Comparison of ENCODE assay signal across 23 cellular contexts in the genomic region with DNA sequence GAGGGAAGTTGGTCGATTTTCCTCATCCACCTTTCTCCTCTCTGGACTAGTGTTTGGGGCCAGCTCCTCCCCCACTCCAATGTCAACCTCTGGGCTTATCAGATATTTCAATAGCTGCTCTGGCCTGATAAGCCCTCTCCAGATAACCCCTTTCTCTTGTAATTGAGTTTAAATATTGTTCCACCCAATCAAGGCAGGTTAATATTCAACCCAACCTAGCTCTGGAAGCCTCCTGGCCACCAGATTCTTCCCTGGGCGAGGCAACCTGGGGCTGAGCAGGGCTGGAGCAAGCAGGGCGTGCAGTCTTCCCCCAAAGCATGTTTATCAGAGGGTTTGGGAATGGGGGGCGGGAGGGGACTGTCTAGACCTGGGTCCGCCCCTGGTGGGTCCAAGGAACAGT.
DNase-seq lines count a peak whose midpoint lies in the region; ATAC-seq and TF ChIP-seq lines count a peak whose summit lies in the region.
"Had no signal": no experiment of that assay in that cellular context is flagged by ENCODE, and none has a peak within 500 bp of the region (broad histone marks: within the 10 kb centered on the region; RNA-seq: fewer than 3 reads in every experiment).

No MANE protein-coding gene starts in this region.

- H3K36me3 Mint-ChIP-seq in progenitor cell of endocrine pancreas (ENCODE audit: insufficient read depth) (no peaks in the 10 kb centered on the region), neural progenitor cell (no peaks in the 10 kb centered on the region)
- H3K36me3 Mint-ChIP-seq: activated naive CD4-positive, alpha-beta T cell treated with anti-CD3 and anti-CD28 coated beads, Interleukin-2, amount 50 U/mL, for 72 hours had no signal

- no peak overlapping the region for H3K9ac ChIP-seq in SK-N-SH
- H3K9ac ChIP-seq in neural progenitor cell: no peak overlapping the region

- H3K9me3 Mint-ChIP-seq in progenitor cell of endocrine pancreas (ENCODE audit: low read depth) (no peaks in the 10 kb centered on the region), neural progenitor cell (no peaks in the 10 kb centered on the region)
- H3K9me3 Mint-ChIP-seq: activated naive CD4-positive, alpha-beta T cell treated with anti-CD3 and anti-CD28 coated beads, Interleukin-2, amount 50 U/mL, for 72 hours had no signal

- TF ChIP-seq EP300 in SK-N-SH (IDR thresholded peaks at IDR 0.05; ENCODE audit: borderline replicate concordance in 1 of 2, low read depth in 1 of 2, low read length in 1 of 2): no peak

- no peaks in the 10 kb centered on the region for H3K36me3 ChIP-seq in SK-N-SH (replicated peaks in 1 of 2; ENCODE audit: control insufficient read depth in 1 of 2, insufficient read depth in 2 of 2, low read length in 1 of 2)
- no peaks in the 10 kb centered on the region for H3K36me3 ChIP-seq in neural progenitor cell
- H3K36me3 ChIP-seq: ascending aorta, gastroesophageal sphincter, left ventricle myocardium inferior, right atrium auricular region, uterus had no signal

- H2AFZ ChIP-seq in SK-N-SH (ENCODE audit: low read depth) (no peak overlapping the region), neural progenitor cell (replicated peaks) (no peak overlapping the region)

- CTCF ChIA-PET in SK-N-SH (lab: Yijun Ruan, JAX): no interaction called here

- no peaks in the 10 kb centered on the region for H3K9me3 ChIP-seq in SK-N-SH
- no peaks in the 10 kb centered on the region for H3K9me3 ChIP-seq in neural progenitor cell (ENCODE audit: low read depth)
- H3K9me3 ChIP-seq: ascending aorta, gastroesophageal sphincter, left ventricle myocardium inferior, right atrium auricular region, uterus had no signal

- H3K27me3 ChIP-seq in SK-N-SH (ENCODE audit: insufficient read depth) (peaks cover 19% of the 10 kb centered on the region; the same call in 1 of the 2 replicates), neural progenitor cell (no peaks in the 10 kb centered on the region)
- H3K27me3 ChIP-seq: ascending aorta, right atrium auricular region, uterus had no signal

- H3F3A ChIP-seq in SK-N-SH (replicated peaks; ENCODE audit: insufficient read depth): no peaks in the 10 kb centered on the region
- no peaks in the 10 kb centered on the region for H3F3A ChIP-seq in neural progenitor cell (ENCODE audit: low read depth)

- peaks cover 18% of the 10 kb centered on the region for H3K4me1 Mint-ChIP-seq in progenitor cell of endocrine pancreas (ENCODE audit: low read depth)
- peaks cover 7% of the 10 kb centered on the region for H3K4me1 Mint-ChIP-seq in neural progenitor cell

- no peaks in the 10 kb centered on the region for H3K9me2 ChIP-seq in SK-N-SH

- H3K27ac Mint-ChIP-seq in progenitor cell of endocrine pancreas: peak overlapping the region; percentile 19
- H3K27ac Mint-ChIP-seq in neural progenitor cell: no peak overlapping the region
- H3K27ac Mint-ChIP-seq: activated naive CD4-positive, alpha-beta T cell treated with anti-CD3 and anti-CD28 coated beads, Interleukin-2, amount 50 U/mL, for 72 hours had no signal

- no peak overlapping the region for H3K4me3 ChIP-seq in SK-N-SH (ENCODE audit: low read depth in 2 of 2, low read length in 1 of 2)
- H3K4me3 ChIP-seq in neural progenitor cell: no peak overlapping the region
- H3K4me3 ChIP-seq: ascending aorta, gastroesophageal sphincter, left ventricle myocardium inferior, right atrium auricular region, uterus had no signal

- H3K79me2 ChIP-seq in SK-N-SH (ENCODE audit: insufficient read depth): no peaks in the 10 kb centered on the region
- no peaks in the 10 kb centered on the region for H3K79me2 ChIP-seq in neural progenitor cell (ENCODE audit: low read depth)

- no peak overlapping the region for H3K4me2 ChIP-seq in SK-N-SH
- H3K4me2 ChIP-seq in neural progenitor cell: no peak overlapping the region

- H3K4me3 Mint-ChIP-seq in progenitor cell of endocrine pancreas (ENCODE audit: low read depth) (no peak overlapping the region), neural progenitor cell (no peak overlapping the region)

- peaks cover 0 to 13% of the 10 kb centered on the region in 2 experiments; a peak in 1 of 4 replicates for H3K4me1 ChIP-seq in SK-N-SH (ENCODE audit: control insufficient read depth in 1 of 2, insufficient read depth in 2 of 2, low read depth in 1 of 2, low read length in 1 of 2)
- H3K4me1 ChIP-seq in neural progenitor cell: no peaks in the 10 kb centered on the region
- H3K4me1 ChIP-seq: ascending aorta, gastroesophageal sphincter, left ventricle myocardium inferior, right atrium auricular region, uterus had no signal

- TF ChIP-seq CTCF in SK-N-SH (IDR thresholded peaks at IDR 0.05) (no peak), progenitor cell of endocrine pancreas (IDR thresholded peaks at IDR 0.05; ENCODE audit: unreplicated experiment) (no peak), neural progenitor cell (IDR thresholded peaks at IDR 0.05) (no peak)

- H4K20me1 ChIP-seq in SK-N-SH (ENCODE audit: insufficient read depth): no peaks in the 10 kb centered on the region
- no peaks in the 10 kb centered on the region for H4K20me1 ChIP-seq in neural progenitor cell (ENCODE audit: low read depth)

- TF ChIP-seq RAD21 in SK-N-SH (IDR thresholded peaks at IDR 0.05; ENCODE audit: low read length): no peak

- H3K27ac ChIP-seq in SK-N-SH (ENCODE audit: low read depth in 2 of 2, low read length in 1 of 2) (no peak overlapping the region), neural progenitor cell (no peak overlapping the region)
- H3K27ac ChIP-seq: ascending aorta, C4-2B, gastroesophageal sphincter, left ventricle myocardium inferior, right atrium auricular region, uterus had no signal

- POLR2A ChIA-PET in SK-N-SH (lab: Yijun Ruan, JAX): no interaction called here

- peak; percentile 82 for DNase-seq in DMS53 (lab: John Stamatoyannopoulos, UW)
- peak; percentile 49 for DNase-seq in SK-N-SH
- DNase-seq in left kidney (ENCODE audit: low read depth, low spot score): peak; percentile 33
- no peak for DNase-seq in progenitor cell of endocrine pancreas (ENCODE audit: low spot score, unreplicated experiment)
- DNase-seq in neural progenitor cell (ENCODE audit: low spot score): no peak
- no peak for DNase-seq in head of caudate nucleus
- no peak for DNase-seq in stimulated activated CD4-positive, alpha-beta T cell treated with anti-CD3 and anti-CD28 coated beads, Interleukin-15, amount 100 ng/mL, for 24 hours
- DNase-seq: ACHN; activated CD4-positive, alpha-beta T cell treated with anti-CD3 and anti-CD28 coated beads for 1 hour; cerebellar nuclear complex; GF-D8; KG1; NCI-H2081; NCI-H446 treated with DMSO at 0.1 percent for 48 hours; nucleus accumbens; uterus had no signal

- H3K27me3 Mint-ChIP-seq in progenitor cell of endocrine pancreas: peaks cover 49% of the 10 kb centered on the region
- H3K27me3 Mint-ChIP-seq in neural progenitor cell (ENCODE audit: insufficient read depth, low read depth): peaks cover 4% of the 10 kb centered on the region

- whole genome bisulfite sequencing in SK-N-SH (ENCODE audit: low lambda C conversion rate): 20% methylated on average over 4 of the region's 5 CpGs

- no peak for ATAC-seq in HG02885 (IDR thresholded peaks at IDR 0.05; ENCODE audit: poor library complexity, unreplicated experiment)
- ATAC-seq: activated naive CD4-positive, alpha-beta T cell treated with anti-CD3 and anti-CD28 coated beads, Interleukin-2, amount 50 U/mL, for 72 hours; gastroesophageal sphincter had no signal

- intact Hi-C loops in head of caudate nucleus (cut with DNase I): no loop called here

TF ChIP-seq in SK-N-SH, 30 proteins besides CTCF, POLR2A, EP300 and RAD21:
- TF ChIP-seq RCOR1 (IDR thresholded peaks at IDR 0.05; ENCODE audit: low read length): peak; percentile 36; the same call in 1 of the 2 replicates
- no peak for TF ChIP-seq ZBTB33 (IDR thresholded peaks at IDR 0.05; ENCODE audit: borderline replicate concordance, low read depth)
- peak; percentile 76 for TF ChIP-seq GATA2 (CRISPR knock-in tag; IDR thresholded peaks at IDR 0.05)

Comparison
In these comparisons a context has a peak if more than half of its experiments do, and no peak if none do; other contexts are left out.
1. DNase-seq: peak in DMS53 (single experiment), SK-N-SH (single experiment) and left kidney (single experiment); none in progenitor cell of endocrine pancreas (single experiment), neural progenitor cell (single experiment), head of caudate nucleus (0 of 42) and stimulated activated CD4-positive, alpha-beta T cell treated with anti-CD3 and anti-CD28 coated beads, Interleukin-15, amount 100 ng/mL, for 24 hours (single experiment).